19 cellular contexts compared by ENCODE assay signal in the genomic region with DNA sequence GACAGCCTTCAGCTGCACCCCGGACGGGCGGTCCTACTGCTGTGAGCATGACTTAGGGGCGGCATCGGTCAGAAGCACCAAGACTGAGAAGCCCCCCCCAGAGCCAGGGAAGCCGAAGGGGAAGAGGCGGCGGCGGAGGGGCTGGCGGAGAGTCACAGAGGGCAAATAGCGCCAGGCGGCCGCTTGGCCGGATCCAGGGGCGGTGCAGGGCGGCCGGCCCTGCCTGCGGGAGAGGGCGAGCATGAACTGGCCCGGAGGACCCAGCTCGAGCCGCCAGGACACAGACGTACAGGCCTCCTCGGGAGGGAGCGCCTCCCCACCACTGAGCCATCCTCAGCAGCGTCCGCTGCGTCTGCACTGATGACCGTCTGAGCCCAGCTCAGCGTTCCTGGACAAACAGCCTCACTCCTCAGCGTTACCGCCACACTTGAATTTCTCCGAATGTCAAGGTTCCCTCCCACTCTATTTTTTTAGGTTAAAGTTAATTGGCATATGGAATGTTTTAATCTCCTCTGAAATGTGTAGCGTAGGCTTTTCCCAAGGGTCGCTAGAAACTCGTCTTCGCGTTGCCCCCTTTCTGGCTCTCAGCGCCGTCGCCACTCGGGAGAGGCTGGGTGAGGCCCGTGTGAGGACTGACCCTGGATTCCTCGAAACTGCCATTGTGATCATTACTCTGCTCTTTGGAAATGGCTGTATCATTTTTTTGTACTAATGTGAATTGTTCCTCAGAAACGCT. TPM values are rescaled to one million over a fixed set of nuclear protein-coding genes. Genes with fewer than 3 reads are reported as not detected.
DNase-seq lines count a peak whose midpoint lies in the region; ATAC-seq, FAIRE-seq and TF ChIP-seq lines count a peak whose summit lies in the region.
"Had no signal": no experiment of that assay in that cellular context is flagged by ENCODE, and none has a peak within 500 bp of the region (broad histone marks: within the 10 kb centered on the region; RNA-seq: fewer than 3 reads in every experiment).

No MANE protein-coding gene starts in this region.

- H3K36me3 ChIP-seq in GM23338 (ENCODE audit: insufficient read depth) (peaks cover 8% of the 10 kb centered on the region; the same call in 1 of the 2 replicates), GM12878 (ENCODE audit: control insufficient read depth in 2 of 2, insufficient read depth in 2 of 2, low read length in 1 of 2) (peaks cover 24 to 48% of the 10 kb centered on the region in 2 experiments; a peak in 3 of 4 replicates), osteoblast (ENCODE audit: insufficient read depth, low read length) (peaks cover 90% of the 10 kb centered on the region), PC-9 (ENCODE audit: low read depth) (0 out of 2 replicates have a peak, but pooled peaks cover 16% of the 10 kb centered on the region)

- H3K4me1 ChIP-seq in GM23338 (ENCODE audit: insufficient read depth) (no peaks in the 10 kb centered on the region), GM12878 (ENCODE audit: control insufficient read depth, insufficient read depth, low read length) (no peaks in the 10 kb centered on the region), osteoblast (ENCODE audit: insufficient read depth, low read length) (no peaks in the 10 kb centered on the region), PC-9 (replicated peaks; ENCODE audit: insufficient read depth) (no peaks in the 10 kb centered on the region)

- H3K9me3 ChIP-seq in GM12878 (replicated peaks; ENCODE audit: control insufficient read depth, insufficient read depth, low read length) (no peaks in the 10 kb centered on the region), osteoblast (ENCODE audit: low read depth, low read length) (no peaks in the 10 kb centered on the region), PC-9 (ENCODE audit: insufficient read depth, low read depth) (no peaks in the 10 kb centered on the region)

- H3K27me3 ChIP-seq in GM23338 (ENCODE audit: insufficient read depth) = no peaks in the 10 kb centered on the region
- H3K27me3 ChIP-seq in GM12878 (replicated peaks in 1 of 2; ENCODE audit: control insufficient read depth in 2 of 2, insufficient read depth in 2 of 2, low read length in 1 of 2) = no peaks in the 10 kb centered on the region
- no peaks in the 10 kb centered on the region for H3K27me3 ChIP-seq in osteoblast (ENCODE audit: insufficient read depth, low read length)
- H3K27me3 ChIP-seq in PC-9 (ENCODE audit: insufficient read depth, low read depth) = no peaks in the 10 kb centered on the region

- H3K4me3 Mint-ChIP-seq in CD14-positive monocyte (no peak overlapping the region), GM23338 (no peak overlapping the region; the same call in 2 of the 3 replicates)
- H3K4me3 Mint-ChIP-seq: B cell had no signal

- in situ Hi-C loops in GM12878 (cut with MboI) = no loop called here

- 97% methylated on average over 34 of the region's 45 CpGs for WGBS in GM12878 (ENCODE audit: insufficient coverage, insufficient replicate concordance, low lambda C conversion rate, missing lambda C conversion rate)

- peaks cover 0 to 2% (median 0%) of the 10 kb centered on the region in 3 donors for H3K27me3 Mint-ChIP-seq in CD14-positive monocyte (ENCODE audit: low read depth in 3 of 3)
- peaks cover 6% of the 10 kb centered on the region for H3K27me3 Mint-ChIP-seq in GM23338 (ENCODE audit: insufficient read depth, low read depth, poor library complexity)
- H3K27me3 Mint-ChIP-seq: B cell had no signal

- no peak for ATAC-seq in GM23338
- ATAC-seq in GM12878 = no peak
- no peak for ATAC-seq in GM19351 (IDR thresholded peaks at IDR 0.05; ENCODE audit: unreplicated experiment)
- ATAC-seq: right cardiac atrium had no signal

- TF ChIP-seq RAD21 in GM12878 (IDR thresholded peaks at IDR 0.05; ENCODE audit: insufficient read depth, low read depth, low read length) = no peak

- BruUV-seq in GM12878 (replicated peaks; lab: Mats Ljungman, UMichigan) (TSS peak; percentile 55), PC-9 (replicated peaks; lab: Mats Ljungman, UMichigan) (no TSS peak)

- H3K36me3 Mint-ChIP-seq in CD14-positive monocyte (peaks cover 81 to 98% of the 10 kb centered on the region in 2 donors), GM23338 (ENCODE audit: low read depth) (peaks cover 72% of the 10 kb centered on the region)

- FAIRE-seq in GM12878 (lab: Jason Lieb, UNC) = no peak
- no peak for FAIRE-seq in frontal cortex (lab: Jason Lieb, UNC)
- FAIRE-seq: D721Med, endometrium had no signal

- H3K4me1 Mint-ChIP-seq in CD14-positive monocyte (no peaks in the 10 kb centered on the region), GM23338 (peaks cover 4% of the 10 kb centered on the region; the same call in 2 of the 3 replicates)
- H3K4me1 Mint-ChIP-seq: B cell had no signal

- H2AFZ ChIP-seq in GM23338 (no peak overlapping the region), GM12878 (ENCODE audit: control insufficient read depth, low read depth, low read length) (no peak overlapping the region), osteoblast (ENCODE audit: low read length) (no peak overlapping the region), PC-9 (no peak overlapping the region)

- H3K9me2 ChIP-seq in GM23338 (ENCODE audit: insufficient read depth) (no peaks in the 10 kb centered on the region), PC-9 (ENCODE audit: insufficient read depth) (no peaks in the 10 kb centered on the region)

- CTCF ChIA-PET in GM12878 (lab: Yijun Ruan, JAX) (no interaction called here), PC-9 (lab: Charles Lee) (no interaction called here)

- H4K20me1 ChIP-seq in GM23338 (replicated peaks; ENCODE audit: insufficient read depth) (no peaks in the 10 kb centered on the region; the same call in 1 of the 2 replicates), GM12878 (ENCODE audit: control insufficient read depth, insufficient read depth) (no peaks in the 10 kb centered on the region), osteoblast (ENCODE audit: insufficient read depth, low read length) (peaks cover 5% of the 10 kb centered on the region), PC-9 (ENCODE audit: insufficient read depth) (peaks cover 21% of the 10 kb centered on the region; the same call in 1 of the 2 replicates)

- peaks cover 0 to 3% (median 0%) of the 10 kb centered on the region in 7 donors for H3K9me3 Mint-ChIP-seq in CD14-positive monocyte
- no peaks in the 10 kb centered on the region for H3K9me3 Mint-ChIP-seq in GM23338

- SMC1A ChIA-PET in GM12878 (lab: Charles Lee; ENCODE audit: uncharacterized antibody, unreplicated experiment) = interaction anchor here (0.5 kb wide), 1 partner anchor 54 kb away, joined by 3 read pairs; no protein-coding TSS in a partner anchor

- no peak for TF ChIP-seq EP300 in GM12878 (IDR thresholded peaks at IDR 0.05; ENCODE audit: borderline replicate concordance in 1 of 2, control insufficient read depth in 1 of 2, low read depth in 2 of 2, low read length in 2 of 2)

- RAD21 ChIA-PET in GM12878 (lab: Charles Lee; ENCODE audit: unreplicated experiment) = no interaction called here

- H3F3A ChIP-seq in GM23338 (replicated peaks; ENCODE audit: low read depth) (peaks cover 8% of the 10 kb centered on the region; the same call in 1 of the 2 replicates), PC-9 (ENCODE audit: insufficient read depth, low read depth) (peaks cover 43% of the 10 kb centered on the region; the same call in 1 of the 2 replicates)

- no peak overlapping the region for H3K4me3 ChIP-seq in GM23338
- no peak overlapping the region for H3K4me3 ChIP-seq in GM12878
- H3K4me3 ChIP-seq in osteoblast (ENCODE audit: insufficient read depth, low read length) = no peak overlapping the region
- no peak overlapping the region for H3K4me3 ChIP-seq in PC-9

- TF ChIP-seq CTCF in CD14-positive monocyte (IDR thresholded peaks at IDR 0.05) (no peak), GM23338 (conservative IDR thresholded peaks at IDR 0.05; ENCODE audit: low read depth in 2 of 2) (no peak), GM12878 (IDR thresholded peaks at IDR 0.05 in 2 of 3, conservative IDR thresholded peaks at IDR 0.05 in 1 of 3; ENCODE audit: control insufficient read depth in 2 of 3, extremely low read depth in 1 of 3, insufficient read depth in 1 of 3, low read depth in 3 of 3, low read length in 3 of 3) (no peak), osteoblast (IDR thresholded peaks at IDR 0.05; ENCODE audit: extremely low read depth, low read depth, low read length) (no peak), PC-9 (conservative IDR thresholded peaks at IDR 0.05) (no peak)

- intact Hi-C loops in CD14-positive monocyte (cut with micrococcal nuclease) (no loop called here), GM12878 (cut with micrococcal nuclease; ENCODE audit: unreplicated experiment) (no loop called here), PC-9 (cut with micrococcal nuclease; ENCODE audit: unreplicated experiment) (no loop called here)

- H3K27ac ChIP-seq in GM23338 (ENCODE audit: low read depth) = peak overlapping the region; percentile 22
- H3K27ac ChIP-seq in GM12878 (ENCODE audit: control insufficient read depth, insufficient read depth) = no peak overlapping the region
- H3K27ac ChIP-seq in osteoblast (ENCODE audit: low read depth, low read length) = no peak overlapping the region
- no peak overlapping the region for H3K27ac ChIP-seq in PC-9
- H3K27ac ChIP-seq: KMS-11 had no signal

- H3K27ac Mint-ChIP-seq in CD14-positive monocyte (peak overlapping the region in 4 of 7 donors; percentile 2 to 47 (median 21)), GM23338 (no peak overlapping the region; the same call in 1 of the 2 replicates)
- H3K27ac Mint-ChIP-seq: B cell had no signal

- H3K4me2 ChIP-seq in GM23338 (no peak overlapping the region), GM12878 (ENCODE audit: control insufficient read depth, insufficient read depth) (no peak overlapping the region), osteoblast (ENCODE audit: insufficient read depth, low read length) (no peak overlapping the region), PC-9 (no peak overlapping the region)
- H3K4me2 ChIP-seq: KMS-11 had no signal

- no peak overlapping the region for H3K9ac ChIP-seq in GM12878 (ENCODE audit: control insufficient read depth, insufficient read depth, low read length)
- H3K9ac ChIP-seq: KMS-11 had no signal

- no peak for TF ChIP-seq POLR2A in GM12878 (IDR thresholded peaks at IDR 0.05; ENCODE audit: low read depth, low read length)

- POLR2A ChIA-PET in GM12878 (lab: Charles Lee) (no interaction called here), PC-9 (lab: Charles Lee; ENCODE audit: unreplicated experiment) (no interaction called here)

- DNase-seq in CD14-positive monocyte (ENCODE audit: low spot score) = peak; percentile 26
- DNase-seq in GM23338 (ENCODE audit: low spot score) = no peak
- DNase-seq in GM12878 (ENCODE audit: low read depth, low spot score) = no peak
- DNase-seq in osteoblast (ENCODE audit: insufficient read length, low spot score, missing footprints) = peak; percentile 27
- DNase-seq in PC-9 = no peak
- no peak for DNase-seq in frontal cortex (ENCODE audit: low spot score in 2 of 2)
- DNase-seq: activated CD4-positive, CD25-positive, alpha-beta regulatory T cell; activated gamma-delta T cell; kidney glomerular epithelial cell; mesendoderm; NCI-H1092 treated with DMSO at 0.1 percent for 48 hours; NCI-H510A treated with DMSO at 0.1 percent for 48 hours; right cardiac atrium; Right ventricle myocardium superior had no signal

- no peaks in the 10 kb centered on the region for H3K79me2 ChIP-seq in GM23338 (replicated peaks; ENCODE audit: insufficient read depth)
- H3K79me2 ChIP-seq in GM12878 (ENCODE audit: control insufficient read depth, insufficient read depth, low read length) = no peaks in the 10 kb centered on the region
- H3K79me2 ChIP-seq in osteoblast (ENCODE audit: insufficient read depth, low read length) = peaks cover under 1% of the 10 kb centered on the region
- H3K79me2 ChIP-seq in PC-9 (ENCODE audit: low read depth) = no peaks in the 10 kb centered on the region

RNA-seq across cellular contexts. Expression of a gene that starts 29.9 kb away (rescaled TPM):
- 10 to 100 TPM; 10.0 to 10.5 TPM for polyA plus RNA-seq in CD14-positive monocyte
- total RNA-seq in GM23338 (2014; rRNA removed; shearing (Covaris generic)) = 60.8 and 62.8 TPM in 2 replicates
- polyA plus RNA-seq in GM23338 (2016; fragmentation: Nextera tagmentation; extraction: Ambion mirVana) = 62.2 and 63.3 TPM in 2 replicates
- 57.2 and 62.2 TPM in 2 replicates for total RNA-seq in GM12878 (2013; cell fraction: nucleolus; rRNA removed)
- 17.7 and 21.6 TPM in 2 replicates for total RNA-seq in GM12878 (2014; rRNA removed)
- total RNA-seq in GM12878 (2014; rRNA removed; fragmentation: Illumina TruSeq; extraction: Trizol) = 7.2 and 8.1 TPM in 2 replicates
- 33.8 and 35.2 TPM in 2 replicates for total RNA-seq in GM12878 (2021)
- polyA plus RNA-seq in GM12878 (2011; ENCODE audit: low read depth) = 7.8 TPM
- 7.8 and 14.4 TPM in 2 replicates for polyA plus RNA-seq in GM12878 (2011; rRNA removed)
- polyA plus RNA-seq in GM12878 (2011; cell fraction: cytosol; rRNA removed) = 16.4 and 22.8 TPM in 2 replicates
- 61.3 and 74.5 TPM in 2 replicates for polyA plus RNA-seq in GM12878 (2011; cell fraction: nucleus; rRNA removed)
- 28.2 and 30.0 TPM in 2 replicates for polyA plus RNA-seq in GM12878 (2012)
- polyA plus RNA-seq in GM12878 (2014; fragmentation: Illumina TruSeq; extraction: Trizol) = 2.6 and 6.5 TPM in 2 replicates
- 1 to 10 TPM in 1 of 2 experiments, under 1 TPM in 1; 0.39 to 2.2 TPM for polyA plus RNA-seq in GM12878 (2014; fragmentation: Nextera tagmentation; extraction: Ambion mirVana)
- 18.9 and 24.9 TPM in 2 replicates for polyA plus RNA-seq in GM12878 (2014; rRNA removed)
- 10 to 100 TPM; 37.3 to 38.6 TPM for polyA plus RNA-seq in GM12878 (2016; fragmentation: Nextera tagmentation; extraction: Ambion mirVana)
- polyA minus RNA-seq in GM12878 (2011; rRNA and poly(A)+ RNA removed) = 7.6 and 15.5 TPM in 2 replicates
- 11.8 and 13.4 TPM in 2 replicates for polyA minus RNA-seq in GM12878 (2011; cell fraction: cytosol; rRNA and poly(A)+ RNA removed)
- polyA minus RNA-seq in GM12878 (2011; cell fraction: nucleus; rRNA and poly(A)+ RNA removed) = 17.9 and 37.1 TPM in 2 replicates
- total RNA-seq in osteoblast = 19.2 and 19.9 TPM in 2 replicates
- 52.4 and 70.1 TPM in 2 replicates for total RNA-seq in PC-9 (2021)
- total RNA-seq in frontal cortex = 16.3 TPM

Comparison
In these comparisons a context has a peak if more than half of its experiments do, and no peak if none do; other contexts are left out.
1. DNase-seq: peak in CD14-positive monocyte (single experiment) and osteoblast (single experiment); none in GM23338 (single experiment), GM12878 (single experiment), PC-9 (0 of 2) and frontal cortex (0 of 2).